ENCODE assay signal across 1 cellular context in the genomic region with DNA sequence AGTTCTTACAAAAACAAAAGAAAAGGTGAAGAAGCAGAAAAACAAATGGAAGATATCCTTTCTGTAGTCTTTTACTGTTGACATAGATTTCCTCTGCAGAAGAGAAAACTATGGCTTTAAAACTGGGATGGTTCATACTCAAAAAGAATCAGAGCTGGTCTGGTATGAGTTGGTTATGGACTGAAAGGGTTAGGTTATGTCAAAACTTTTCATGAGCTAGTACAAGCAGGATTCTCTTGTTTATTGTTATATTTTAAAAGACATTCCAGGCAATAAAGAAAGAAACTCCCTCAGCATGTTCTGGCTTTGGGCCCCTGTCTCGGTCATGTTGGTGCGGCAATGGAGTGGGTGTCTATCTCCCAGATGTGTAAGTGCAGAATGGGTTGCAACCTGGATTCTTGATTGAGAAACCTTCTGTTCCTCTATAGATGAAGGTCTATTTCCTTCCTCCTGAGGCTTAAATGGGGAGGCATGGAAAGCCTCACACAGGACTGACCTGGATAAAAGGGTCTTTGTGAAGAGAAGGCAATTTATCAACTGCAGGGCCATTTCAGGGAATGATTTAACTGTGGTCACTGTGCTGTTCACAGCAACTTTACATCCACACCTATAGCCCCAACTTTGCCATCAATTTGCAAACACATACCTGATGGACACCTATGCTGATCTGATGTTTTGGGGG.
TF ChIP-seq lines count a peak whose summit lies in the region.

No MANE protein-coding gene starts in this region.

TF ChIP-seq in IMR-90, 13 proteins besides CTCF, POLR2A, EP300 and RAD21:
- TF ChIP-seq CHD1 (IDR thresholded peaks at IDR 0.05; ENCODE audit: low read depth, low read length), result no peak
- TF ChIP-seq SMC3 (IDR thresholded peaks at IDR 0.05; ENCODE audit: low read depth, low read length), result no peak
- TF ChIP-seq MAFK (IDR thresholded peaks at IDR 0.05; ENCODE audit: low read depth, low read length), result no peak
